In the genomic region with DNA sequence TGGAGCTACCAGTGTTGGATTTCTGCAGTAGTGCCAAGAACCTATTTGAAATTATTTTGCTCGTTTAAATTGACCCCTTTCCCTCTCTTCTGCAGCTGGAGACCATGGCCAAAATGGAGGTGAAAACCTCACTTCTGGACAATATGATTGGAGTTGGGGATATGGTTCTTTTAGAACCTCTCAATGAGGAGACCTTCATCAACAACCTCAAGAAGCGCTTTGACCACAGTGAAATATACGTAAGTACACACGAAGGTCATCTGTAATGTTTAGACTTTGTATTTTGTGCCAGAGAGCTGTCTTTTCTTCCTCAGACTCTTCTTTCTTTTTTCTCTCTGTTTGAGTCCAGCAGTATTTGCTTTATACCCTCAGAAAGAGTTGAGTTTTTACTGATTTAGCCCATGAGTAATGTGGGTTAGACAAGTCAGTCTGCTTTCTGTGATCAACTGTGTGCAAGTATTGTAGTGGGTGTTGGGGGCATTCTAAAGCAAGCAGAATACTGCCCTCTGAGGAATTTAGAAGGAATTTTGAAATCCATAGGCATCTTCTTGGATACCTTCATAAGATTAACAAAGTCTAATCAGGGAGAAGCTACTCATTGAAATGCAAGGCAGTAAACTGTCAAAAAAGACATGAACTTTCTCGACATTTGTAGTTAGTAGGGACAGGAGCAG, we compare ENCODE assay signal across 23 cellular contexts. TPM values are rescaled to one million over a fixed set of nuclear protein-coding genes. Genes with fewer than 3 reads are reported as not detected.
"Had no signal": no experiment of that assay in that cellular context is flagged by ENCODE, and none has a peak within 500 bp of the region (broad histone marks: within the 10 kb centered on the region; RNA-seq: fewer than 3 reads in every experiment).

No MANE protein-coding gene starts in this region.

- ATAC-seq: foreskin keratinocyte, left colon, left ventricle myocardium superior, psoas muscle, right lobe of liver had no signal

- H2AFZ ChIP-seq: parathyroid adenoma had no signal

- H3K36me3 ChIP-seq: colonic mucosa, transverse colon had no signal

- H3K9me3 ChIP-seq: colonic mucosa, psoas muscle, right lobe of liver, stomach, thoracic aorta, transverse colon had no signal

- H3K27ac ChIP-seq: colonic mucosa, foreskin keratinocyte, parathyroid adenoma, psoas muscle, right lobe of liver, stomach, thoracic aorta, transverse colon had no signal

- H3K4me3 ChIP-seq: colonic mucosa, lung, psoas muscle, right lobe of liver, stomach, thoracic aorta, transverse colon had no signal

- H3K4me3 Mint-ChIP-seq: immature natural killer cell, nephron had no signal

- H3K4me1 Mint-ChIP-seq: immature natural killer cell had no signal

- H3K27ac Mint-ChIP-seq: immature natural killer cell, nephron had no signal

- H3K9ac ChIP-seq: parathyroid adenoma had no signal

- H3K4me1 ChIP-seq: colonic mucosa, psoas muscle had no signal

- DNase-seq: colonic mucosa; dermis blood vessel endothelial cell; erythroblast; foreskin keratinocyte; immature natural killer cell; left colon; left ventricle myocardium superior; mesendoderm; naive B cell; occipital lobe; psoas muscle; retina; right lobe of liver; stimulated activated CD4-positive, alpha-beta T cell treated with anti-CD3 and anti-CD28 coated beads, Interleukin-2, amount 100 ng/mL, for 24 hours; stimulated activated CD4-positive, alpha-beta T cell treated with anti-CD3 and anti-CD28 coated beads, Interleukin-4, amount 100 ng/mL, for 4 hours; stimulated activated naive CD4-positive, alpha-beta T cell; stomach; substantia nigra; transverse colon had no signal

- H3K9me3 Mint-ChIP-seq: immature natural killer cell, naive B cell, nephron had no signal

- H3K36me3 Mint-ChIP-seq: immature natural killer cell had no signal

- H3K27me3 Mint-ChIP-seq: naive B cell had no signal

- H3K27me3 ChIP-seq: colonic mucosa, foreskin keratinocyte, right lobe of liver, stomach, transverse colon had no signal

RNA-seq across cellular contexts. Expression of a gene that starts 31.7 kb away (rescaled TPM):
- polyA plus RNA-seq: immature natural killer cell had no signal
